1 cellular context compared by ENCODE assay signal in the genomic region with DNA sequence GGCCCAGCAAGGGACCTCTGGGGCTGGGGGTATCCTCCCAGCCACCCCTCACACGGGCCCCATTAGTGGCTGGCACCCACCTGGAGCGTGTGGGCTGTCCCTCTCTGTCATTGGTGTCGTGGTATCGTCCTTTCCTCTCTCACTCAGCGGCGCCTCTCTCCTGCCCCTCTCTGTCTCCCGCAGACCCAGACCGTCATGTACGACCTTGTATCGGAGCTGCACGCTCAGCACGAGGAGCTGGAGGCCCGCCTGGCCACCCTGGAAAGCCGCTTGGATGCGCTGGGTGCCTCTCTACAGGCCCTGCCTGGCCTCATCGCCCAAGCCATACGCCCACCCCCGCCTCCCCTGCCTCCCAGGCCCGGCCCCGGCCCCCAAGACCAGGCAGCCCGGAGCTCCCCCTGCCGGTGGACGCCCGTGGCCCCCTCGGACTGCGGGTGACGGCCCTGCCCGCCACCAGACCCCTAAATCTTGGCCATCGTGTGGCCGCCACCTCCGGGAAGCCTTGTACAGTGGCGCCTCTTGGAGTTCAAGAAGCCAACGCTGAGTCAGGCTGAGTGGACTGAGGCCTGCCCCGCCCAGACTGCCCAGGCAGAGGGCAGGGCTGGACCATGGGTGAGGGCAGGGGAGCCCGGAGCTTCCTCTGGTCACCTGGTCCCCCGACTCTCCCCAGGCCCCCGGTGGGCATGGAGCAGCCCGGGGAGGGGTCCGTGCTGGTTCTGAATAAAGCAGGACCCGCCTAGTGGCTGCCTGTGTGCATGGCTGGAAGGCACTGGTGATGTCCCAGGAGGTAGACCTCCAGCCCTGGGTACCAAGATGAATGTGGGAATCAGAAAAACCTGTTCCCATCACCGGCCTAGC.
TF ChIP-seq lines count a peak whose summit lies in the region.

No MANE protein-coding gene starts in this region.

TF ChIP-seq in K562, 482 proteins besides CTCF, POLR2A, EP300 and RAD21 (continues in another document):
- no peak for TF ChIP-seq ZNF324 (CRISPR knock-in tag; IDR thresholded peaks at IDR 0.05)
- TF ChIP-seq NR0B1 (IDR thresholded peaks at IDR 0.05; ENCODE audit: partially characterized antibody): no peak
- no peak for TF ChIP-seq JUN (IDR thresholded peaks at IDR 0.05; ENCODE audit: borderline replicate concordance, low read depth, low read length)
- TF ChIP-seq JUN (CRISPR knock-in tag; IDR thresholded peaks at IDR 0.05; ENCODE audit: borderline replicate concordance): no peak
- no peak for TF ChIP-seq PTTG1 (tag; IDR thresholded peaks at IDR 0.05; ENCODE audit: low read depth)
- no peak for TF ChIP-seq ZNF766 (CRISPR knock-in tag; conservative IDR thresholded peaks at IDR 0.05)
- TF ChIP-seq SMARCA5 (IDR thresholded peaks at IDR 0.05): no peak
- TF ChIP-seq, protein P1, sequence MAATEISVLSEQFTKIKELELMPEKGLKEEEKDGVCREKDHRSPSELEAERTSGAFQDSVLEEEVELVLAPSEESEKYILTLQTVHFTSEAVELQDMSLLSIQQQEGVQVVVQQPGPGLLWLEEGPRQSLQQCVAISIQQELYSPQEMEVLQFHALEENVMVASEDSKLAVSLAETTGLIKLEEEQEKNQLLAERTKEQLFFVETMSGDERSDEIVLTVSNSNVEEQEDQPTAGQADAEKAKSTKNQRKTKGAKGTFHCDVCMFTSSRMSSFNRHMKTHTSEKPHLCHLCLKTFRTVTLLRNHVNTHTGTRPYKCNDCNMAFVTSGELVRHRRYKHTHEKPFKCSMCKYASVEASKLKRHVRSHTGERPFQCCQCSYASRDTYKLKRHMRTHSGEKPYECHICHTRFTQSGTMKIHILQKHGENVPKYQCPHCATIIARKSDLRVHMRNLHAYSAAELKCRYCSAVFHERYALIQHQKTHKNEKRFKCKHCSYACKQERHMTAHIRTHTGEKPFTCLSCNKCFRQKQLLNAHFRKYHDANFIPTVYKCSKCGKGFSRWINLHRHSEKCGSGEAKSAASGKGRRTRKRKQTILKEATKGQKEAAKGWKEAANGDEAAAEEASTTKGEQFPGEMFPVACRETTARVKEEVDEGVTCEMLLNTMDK (IDR thresholded peaks at IDR 0.05; ENCODE audit: borderline replicate concordance, insufficient read depth, low read depth, low read length, poor library complexity, severe bottlenecking): peak; percentile 71
- TF ChIP-seq, protein P2, sequence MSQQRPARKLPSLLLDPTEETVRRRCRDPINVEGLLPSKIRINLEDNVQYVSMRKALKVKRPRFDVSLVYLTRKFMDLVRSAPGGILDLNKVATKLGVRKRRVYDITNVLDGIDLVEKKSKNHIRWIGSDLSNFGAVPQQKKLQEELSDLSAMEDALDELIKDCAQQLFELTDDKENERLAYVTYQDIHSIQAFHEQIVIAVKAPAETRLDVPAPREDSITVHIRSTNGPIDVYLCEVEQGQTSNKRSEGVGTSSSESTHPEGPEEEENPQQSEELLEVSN (IDR thresholded peaks at IDR 0.05; ENCODE audit: borderline replicate concordance in 1 of 2, extremely low read depth in 1 of 2, insufficient read depth in 1 of 2, insufficient read length in 1 of 2, low read depth in 1 of 2, low read length in 1 of 2, poor library complexity in 1 of 2, severe bottlenecking in 1 of 2): peak in 1 of 2 experiments; percentile 62
- TF ChIP-seq ZNF695 (CRISPR knock-in tag; IDR thresholded peaks at IDR 0.05): no peak
- TF ChIP-seq PRDM10 (IDR thresholded peaks at IDR 0.05; ENCODE audit: partially characterized antibody): peak; percentile 65
- no peak for TF ChIP-seq ZNF583 (CRISPR knock-in tag; IDR thresholded peaks at IDR 0.05)
- TF ChIP-seq SMC3 (conservative IDR thresholded peaks at IDR 0.05; ENCODE audit: insufficient read depth, low read depth, low read length): 0 out of 2 replicates have a peak, but pooled peaks have one; percentile 18
- TF ChIP-seq CBX8 (IDR thresholded peaks at IDR 0.05; ENCODE audit: borderline replicate concordance, extremely low read depth, low read depth, low read length, poor library complexity, severe bottlenecking): no peak
- no peak for TF ChIP-seq LARP7 (IDR thresholded peaks at IDR 0.05)
- TF ChIP-seq SMAD4 (CRISPR knock-in tag; conservative IDR thresholded peaks at IDR 0.05): no peak; the same call in 1 of the 2 replicates
- TF ChIP-seq ZNF76 (CRISPR knock-in tag; IDR thresholded peaks at IDR 0.05; ENCODE audit: borderline replicate concordance): no peak
- TF ChIP-seq GABPB1 (CRISPR knock-in tag; IDR thresholded peaks at IDR 0.05): no peak
- no peak for TF ChIP-seq ZNF436 (CRISPR knock-in tag; IDR thresholded peaks at IDR 0.05)
- TF ChIP-seq PML (IDR thresholded peaks at IDR 0.05; ENCODE audit: low read length): no peak
- no peak for TF ChIP-seq ZNF280B (CRISPR knock-in tag; IDR thresholded peaks at IDR 0.05)
- no peak for TF ChIP-seq OTX1 (CRISPR knock-in tag; IDR thresholded peaks at IDR 0.05)
- no peak for TF ChIP-seq ELF2 (CRISPR knock-in tag; IDR thresholded peaks at IDR 0.05)
- TF ChIP-seq ZNF316 (IDR thresholded peaks at IDR 0.05): no peak
- no peak for TF ChIP-seq BCOR (IDR thresholded peaks at IDR 0.05)
- TF ChIP-seq NFE2 (IDR thresholded peaks at IDR 0.05; ENCODE audit: low read depth): peak; percentile 26; the same call in 1 of the 2 replicates
- TF ChIP-seq FOXK2 (conservative IDR thresholded peaks at IDR 0.05 in 1 of 2, IDR thresholded peaks at IDR 0.05 in 1 of 2; ENCODE audit: low read depth in 2 of 2): peak in 1 of 2 experiments; percentile 86; a peak in 2 of 4 replicates
- no peak for TF ChIP-seq ZNF232 (CRISPR knock-in tag; IDR thresholded peaks at IDR 0.05)
- TF ChIP-seq MECOM (CRISPR knock-in tag; IDR thresholded peaks at IDR 0.05): no peak
- no peak for TF ChIP-seq HDGF (IDR thresholded peaks at IDR 0.05)
- TF ChIP-seq, protein P3, sequence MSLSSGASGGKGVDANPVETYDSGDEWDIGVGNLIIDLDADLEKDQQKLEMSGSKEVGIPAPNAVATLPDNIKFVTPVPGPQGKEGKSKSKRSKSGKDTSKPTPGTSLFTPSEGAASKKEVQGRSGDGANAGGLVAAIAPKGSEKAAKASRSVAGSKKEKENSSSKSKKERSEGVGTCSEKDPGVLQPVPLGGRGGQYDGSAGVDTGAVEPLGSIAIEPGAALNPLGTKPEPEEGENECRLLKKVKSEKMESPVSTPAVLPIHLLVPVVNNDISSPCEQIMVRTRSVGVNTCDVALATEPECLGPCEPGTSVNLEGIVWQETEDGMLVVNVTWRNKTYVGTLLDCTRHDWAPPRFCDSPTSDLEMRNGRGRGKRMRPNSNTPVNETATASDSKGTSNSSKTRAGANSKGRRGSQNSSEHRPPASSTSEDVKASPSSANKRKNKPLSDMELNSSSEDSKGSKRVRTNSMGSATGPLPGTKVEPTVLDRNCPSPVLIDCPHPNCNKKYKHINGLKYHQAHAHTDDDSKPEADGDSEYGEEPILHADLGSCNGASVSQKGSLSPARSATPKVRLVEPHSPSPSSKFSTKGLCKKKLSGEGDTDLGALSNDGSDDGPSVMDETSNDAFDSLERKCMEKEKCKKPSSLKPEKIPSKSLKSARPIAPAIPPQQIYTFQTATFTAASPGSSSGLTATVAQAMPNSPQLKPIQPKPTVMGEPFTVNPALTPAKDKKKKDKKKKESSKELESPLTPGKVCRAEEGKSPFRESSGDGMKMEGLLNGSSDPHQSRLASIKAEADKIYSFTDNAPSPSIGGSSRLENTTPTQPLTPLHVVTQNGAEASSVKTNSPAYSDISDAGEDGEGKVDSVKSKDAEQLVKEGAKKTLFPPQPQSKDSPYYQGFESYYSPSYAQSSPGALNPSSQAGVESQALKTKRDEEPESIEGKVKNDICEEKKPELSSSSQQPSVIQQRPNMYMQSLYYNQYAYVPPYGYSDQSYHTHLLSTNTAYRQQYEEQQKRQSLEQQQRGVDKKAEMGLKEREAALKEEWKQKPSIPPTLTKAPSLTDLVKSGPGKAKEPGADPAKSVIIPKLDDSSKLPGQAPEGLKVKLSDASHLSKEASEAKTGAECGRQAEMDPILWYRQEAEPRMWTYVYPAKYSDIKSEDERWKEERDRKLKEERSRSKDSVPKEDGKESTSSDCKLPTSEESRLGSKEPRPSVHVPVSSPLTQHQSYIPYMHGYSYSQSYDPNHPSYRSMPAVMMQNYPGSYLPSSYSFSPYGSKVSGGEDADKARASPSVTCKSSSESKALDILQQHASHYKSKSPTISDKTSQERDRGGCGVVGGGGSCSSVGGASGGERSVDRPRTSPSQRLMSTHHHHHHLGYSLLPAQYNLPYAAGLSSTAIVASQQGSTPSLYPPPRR (CRISPR knock-in tag; IDR thresholded peaks at IDR 0.05; ENCODE audit: borderline replicate concordance): no peak
- no peak for TF ChIP-seq TEAD1 (CRISPR knock-in tag; IDR thresholded peaks at IDR 0.05)
- no peak for TF ChIP-seq CUX1 (CRISPR knock-in tag; IDR thresholded peaks at IDR 0.05)
- no peak for TF ChIP-seq MEF2A (IDR thresholded peaks at IDR 0.05; ENCODE audit: control insufficient read depth, low read depth, low read length)
- TF ChIP-seq ZBTB8A (IDR thresholded peaks at IDR 0.05; ENCODE audit: partially characterized antibody): no peak
- TF ChIP-seq POLR3A (IDR thresholded peaks at IDR 0.05; ENCODE audit: borderline replicate concordance, extremely low read depth, insufficient read depth, insufficient read length): no peak
